ENCODE assay signal across 19 cellular contexts in the genomic region with DNA sequence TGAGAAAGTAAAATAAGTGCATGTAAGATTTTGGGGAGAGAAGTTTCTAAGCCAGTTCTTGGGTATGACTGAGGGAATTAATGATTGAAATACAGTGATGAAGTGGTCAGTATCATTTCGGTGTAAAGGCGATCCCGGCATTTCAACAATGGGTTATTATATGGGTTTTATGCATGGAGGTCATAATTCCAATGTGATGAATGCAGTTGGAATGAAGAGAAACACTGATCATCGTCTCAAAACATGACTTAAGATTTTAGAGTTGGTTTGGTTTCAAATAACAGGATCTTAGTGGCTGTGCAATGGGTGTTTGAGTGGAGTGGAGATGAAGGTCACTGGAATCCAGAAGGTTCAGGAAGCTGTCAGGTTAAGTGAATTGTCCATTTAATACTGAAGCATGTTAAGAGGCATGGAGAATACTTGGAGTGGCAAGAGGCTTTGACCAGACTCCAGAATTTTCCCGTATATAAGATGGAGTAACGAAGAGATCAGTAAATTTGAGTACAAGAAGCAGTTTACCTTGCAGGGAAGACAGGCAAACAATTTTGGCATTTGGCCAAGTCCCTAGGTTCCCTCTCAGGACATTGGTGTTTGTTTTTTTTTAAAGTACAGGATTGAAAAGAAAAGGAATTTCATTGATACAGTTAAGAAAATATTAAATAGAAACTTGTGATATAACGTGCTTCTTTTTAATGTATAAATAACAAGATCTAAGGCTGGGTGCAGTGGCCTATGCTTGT.
DNase-seq lines count a peak whose midpoint lies in the region; ATAC-seq, FAIRE-seq and TF ChIP-seq lines count a peak whose summit lies in the region.
"Had no signal": no experiment of that assay in that cellular context is flagged by ENCODE, and none has a peak within 500 bp of the region (broad histone marks: within the 10 kb centered on the region; RNA-seq: fewer than 3 reads in every experiment).

No MANE protein-coding gene starts in this region.

- H3K9me3 Mint-ChIP-seq in activated T-cell treated with anti-CD3 and anti-CD28 coated beads, Interleukin-2, amount 50 U/mL, for 72 hours: peaks cover 0 to 2% of the 10 kb centered on the region in 2 donors

- CTCF ChIA-PET in AG04450 (lab: Charles Lee) (no interaction called here), IMR-90 (lab: Yijun Ruan, JAX) (no interaction called here), K562 (lab: Yijun Ruan, JAX; ENCODE audit: low intra/inter-chr PET ratio) (no interaction called here)

- no peak overlapping the region for H3K4me3 ChIP-seq in AG04450 (ENCODE audit: low read depth, low read length)
- no peak overlapping the region for H3K4me3 ChIP-seq in IMR-90 (ENCODE audit: insufficient read depth, low read depth, low read length)
- no peak overlapping the region for H3K4me3 ChIP-seq in K562
- H3K4me3 ChIP-seq in heart right ventricle: no peak overlapping the region
- H3K4me3 ChIP-seq: adrenal gland, esophagus squamous epithelium, upper lobe of left lung had no signal

- no peak overlapping the region for H3K4me3 Mint-ChIP-seq in activated T-cell treated with anti-CD3 and anti-CD28 coated beads, Interleukin-2, amount 50 U/mL, for 72 hours

- no peak overlapping the region for H3K27ac Mint-ChIP-seq in activated T-cell treated with anti-CD3 and anti-CD28 coated beads, Interleukin-2, amount 50 U/mL, for 72 hours

- no peak overlapping the region; the same call in 1 of the 2 replicates for H2AK5ac ChIP-seq in IMR-90 (ENCODE audit: low read depth, low read length)

- no peaks in the 10 kb centered on the region for H3K4me1 Mint-ChIP-seq in activated T-cell treated with anti-CD3 and anti-CD28 coated beads, Interleukin-2, amount 50 U/mL, for 72 hours (ENCODE audit: low read depth)

- peaks cover 18 to 47% of the 10 kb centered on the region in 2 experiments for H3K79me1 ChIP-seq in IMR-90 (ENCODE audit: low read depth in 1 of 2, low read length in 2 of 2)

- H3K9ac ChIP-seq in IMR-90 (ENCODE audit: low read depth, low read length) (no peak overlapping the region), K562 (ENCODE audit: insufficient read depth in 1 of 2, low read depth in 2 of 2, low read length in 2 of 2) (no peak overlapping the region)
- H3K9ac ChIP-seq: KMS-11 had no signal

- POLR2A ChIA-PET in AG04450 (lab: Yijun Ruan, JAX): no interaction called here
- POLR2A ChIA-PET in IMR-90 (lab: Charles Lee; ENCODE audit: unreplicated experiment): no interaction called here
- POLR2A ChIA-PET in K562 (lab: Yijun Ruan, JAX): interaction anchor here (0.6 kb wide), 1 partner anchor 495 kb away, joined by 3 read pairs; no protein-coding TSS in a partner anchor

- no peak overlapping the region for H2BK20ac ChIP-seq in IMR-90 (ENCODE audit: low read depth, low read length)

- H3K56ac ChIP-seq in IMR-90 (ENCODE audit: extremely low read depth, insufficient read depth, low read length): no peak overlapping the region

- peak overlapping the region; percentile 4 for H3K27ac ChIP-seq in AG04450 (ENCODE audit: low read depth, low read length)
- H3K27ac ChIP-seq in IMR-90 (ENCODE audit: insufficient read depth, low read length): peak overlapping the region; percentile 29; the same call in 1 of the 2 replicates
- H3K27ac ChIP-seq in K562 (ENCODE audit: extremely low read depth, low read depth, low read length): no peak overlapping the region
- no peak overlapping the region for H3K27ac ChIP-seq in heart right ventricle
- H3K27ac ChIP-seq: adrenal gland, KMS-11, neutrophil, upper lobe of left lung had no signal

- H2BK15ac ChIP-seq in IMR-90 (ENCODE audit: low read depth, low read length): no peak overlapping the region

- H3K9me1 ChIP-seq in IMR-90 (ENCODE audit: insufficient read depth, low read length) (peaks cover 6% of the 10 kb centered on the region), K562 (ENCODE audit: control insufficient read depth, insufficient read depth, low read length) (no peaks in the 10 kb centered on the region)

- H2BK120ac ChIP-seq in IMR-90 (ENCODE audit: low read depth, low read length): no peak overlapping the region

- TF ChIP-seq CTCF in AG04450 (IDR thresholded peaks at IDR 0.05; ENCODE audit: low read depth, low read length) (no peak), IMR-90 (conservative IDR thresholded peaks at IDR 0.05; ENCODE audit: low read depth, low read length) (no peak), K562 (IDR thresholded peaks at IDR 0.05 in 2 of 3, conservative IDR thresholded peaks at IDR 0.05 in 1 of 3; ENCODE audit: insufficient read depth in 2 of 3, low read depth in 1 of 3, low read length in 3 of 3) (no peak), heart right ventricle (IDR thresholded peaks at IDR 0.05) (no peak)

- BruUV-seq in IMR-90 (replicated peaks; lab: Mats Ljungman, UMichigan) (no TSS peak), K562 (replicated peaks; lab: Mats Ljungman, UMichigan) (no TSS peak)

- no peak for FAIRE-seq in K562 (lab: Jason Lieb, UNC)

- 0 out of 4 replicates have a peak overlapping the region, but pooled peaks of 1 of the 2 experiments have one; percentile 10 for H4K8ac ChIP-seq in IMR-90 (ENCODE audit: low read depth in 2 of 2, low read length in 2 of 2)

- in situ Hi-C loops in IMR-90 (cut with MboI; ENCODE audit: low sequenced_read_pairs): no loop called here
- in situ Hi-C loops in K562 (cut with MboI): no loop called here

- peak overlapping the region; percentile 67; the same call in 1 of the 2 replicates for H3K18ac ChIP-seq in IMR-90 (ENCODE audit: low read depth, low read length)

- H3K36me3 ChIP-seq in IMR-90 (ENCODE audit: control insufficient read depth, insufficient read depth, low read length) (peaks cover 25% of the 10 kb centered on the region), K562 (ENCODE audit: control insufficient read depth, insufficient read depth, low read length) (no peaks in the 10 kb centered on the region), heart right ventricle (peaks cover 0 to 46% (median 6%) of the 10 kb centered on the region in 9 donors)
- H3K36me3 ChIP-seq: adrenal gland, neutrophil had no signal

- no peaks in the 10 kb centered on the region for H3K79me2 ChIP-seq in K562 (ENCODE audit: control insufficient read depth, insufficient read depth, low read length)

- no peak for TF ChIP-seq EP300 in K562 (IDR thresholded peaks at IDR 0.05; ENCODE audit: low read length)

- no peaks in the 10 kb centered on the region for H3K27me3 ChIP-seq in AG04450 (ENCODE audit: control insufficient read depth, insufficient read depth, low read length)
- H3K27me3 ChIP-seq in IMR-90 (ENCODE audit: control insufficient read depth, insufficient read depth, low read length): no peaks in the 10 kb centered on the region
- H3K27me3 ChIP-seq in K562 (ENCODE audit: control insufficient read depth in 2 of 2, insufficient read depth in 2 of 2, low read length in 2 of 2): peaks cover 2 to 4% of the 10 kb centered on the region in 2 experiments; a peak in 1 of 5 replicates
- H3K27me3 ChIP-seq in heart right ventricle: no peaks in the 10 kb centered on the region
- H3K27me3 ChIP-seq: adrenal gland, esophagus squamous epithelium, upper lobe of left lung had no signal

- H3K36me3 Mint-ChIP-seq in activated T-cell treated with anti-CD3 and anti-CD28 coated beads, Interleukin-2, amount 50 U/mL, for 72 hours (ENCODE audit: insufficient read depth in 2 of 2): no peaks in the 10 kb centered on the region

- H3K4me2 ChIP-seq in IMR-90 (ENCODE audit: low read depth, low read length) (peak overlapping the region; percentile 69; the same call in 1 of the 2 replicates), K562 (ENCODE audit: insufficient read depth, low read length) (no peak overlapping the region)
- H3K4me2 ChIP-seq: KMS-11 had no signal

- 63% methylated on average over 6 of the region's 7 CpGs; no CpG with 5 or more reads in 1 of the 2 experiments for whole genome bisulfite sequencing in IMR-90 (ENCODE audit: extremely low coverage in 2 of 2, insufficient read length in 1 of 2), 2 experiments
- 1% methylated on average over 7 of the region's 7 CpGs for WGBS in K562 (ENCODE audit: insufficient coverage, low coverage, missing lambda C conversion rate)
- WGBS in heart right ventricle, 2 donors: 91 to 94% methylated on average over 7 of the region's 7 CpGs

- H3K4me1 ChIP-seq in IMR-90 (ENCODE audit: control insufficient read depth, insufficient read depth, low read length) (peaks cover 16% of the 10 kb centered on the region; the same call in 1 of the 2 replicates), K562 (replicated peaks in 1 of 2; ENCODE audit: control insufficient read depth in 2 of 2, insufficient read depth in 2 of 2, low read length in 2 of 2) (no peaks in the 10 kb centered on the region), heart right ventricle (peaks cover 0 to 26% (median 14%) of the 10 kb centered on the region in 9 donors)

- H3K14ac ChIP-seq in IMR-90 (replicated peaks; ENCODE audit: low read depth, low read length): no peak overlapping the region

- no peak for TF ChIP-seq RAD21 in IMR-90 (IDR thresholded peaks at IDR 0.05; ENCODE audit: low read length)
- no peak for TF ChIP-seq RAD21 in K562 (CRISPR knock-in tag; conservative IDR thresholded peaks at IDR 0.05 in 1 of 2, IDR thresholded peaks at IDR 0.05 in 1 of 2)

- peak; percentile 26 for DNase-seq in AG04450 (ENCODE audit: low read depth, low spot score)
- DNase-seq in IMR-90: peak; percentile 79
- DNase-seq in K562 (ENCODE audit: extremely low read depth in 1 of 4, low spot score in 3 of 4): no peak
- peak; percentile 85 for DNase-seq in foreskin melanocyte
- DNase-seq in NCI-H1092 (lab: John Stamatoyannopoulos, UW): no peak
- DNase-seq in heart right ventricle: no peak
- no peak for DNase-seq in activated T-cell treated with anti-CD3 and anti-CD28 coated beads, Interleukin-2, amount 50 U/mL, for 72 hours
- no peak for DNase-seq in left cardiac atrium
- DNase-seq: activated CD4-positive, alpha-beta T cell treated with anti-CD3 and anti-CD28 coated beads, Interleukin-2, amount 50 U/mL, for 48 hours; adrenal gland; dermis blood vessel endothelial cell; esophagus squamous epithelium; NCI-H146; NCI-H510A treated with DMSO at 0.1 percent for 48 hours; upper lobe of left lung had no signal

- H3K27me3 Mint-ChIP-seq in activated T-cell treated with anti-CD3 and anti-CD28 coated beads, Interleukin-2, amount 50 U/mL, for 72 hours (ENCODE audit: low read depth): peaks cover 11% of the 10 kb centered on the region

- ATAC-seq in IMR-90 (ENCODE audit: low read depth) (peak; percentile 44), K562 (no peak), heart right ventricle (no peak), left cardiac atrium (no peak)
- no peak for ATAC-seq in activated T-cell treated with anti-CD3 and anti-CD28 coated beads, Interleukin-2, amount 50 U/mL, for 72 hours (replicated peaks in 1 of 2)
- ATAC-seq: HCT116, sciatic nerve had no signal

- dilution Hi-C loops in IMR-90 (cut with HindIII; ENCODE audit: low sequenced_read_pairs, unreplicated experiment): no loop called here

- H2AK9ac ChIP-seq in IMR-90 (replicated peaks; ENCODE audit: low read depth, low read length, poor library complexity): no peak overlapping the region

- H2AFZ ChIP-seq in IMR-90 (replicated peaks; ENCODE audit: low read length, poor library complexity) (no peak overlapping the region), K562 (ENCODE audit: low read depth, low read length) (no peak overlapping the region)

- H3K23ac ChIP-seq in IMR-90 (ENCODE audit: low read depth, low read length): no peak overlapping the region

- no peaks in the 10 kb centered on the region for H3K9me3 ChIP-seq in AG04450 (ENCODE audit: control insufficient read depth, insufficient read depth, low read length)
- no peaks in the 10 kb centered on the region for H3K9me3 ChIP-seq in IMR-90 (ENCODE audit: control insufficient read depth, insufficient read depth, low read length)
- H3K9me3 ChIP-seq in K562 (replicated peaks; ENCODE audit: control insufficient read depth, insufficient read depth, low read depth, low read length): no peaks in the 10 kb centered on the region
- no peaks in the 10 kb centered on the region for H3K9me3 ChIP-seq in heart right ventricle
- H3K9me3 ChIP-seq: adrenal gland, esophagus squamous epithelium, neutrophil, upper lobe of left lung had no signal

- peak overlapping the region; percentile 48 for H2BK5ac ChIP-seq in IMR-90 (ENCODE audit: low read depth, low read length, poor library complexity, severe bottlenecking)

- TF ChIP-seq POLR2A in IMR-90 (IDR thresholded peaks at IDR 0.05; ENCODE audit: low read depth, low read length) (no peak), K562 (conservative IDR thresholded peaks at IDR 0.05) (no peak)

- H4K5ac ChIP-seq in IMR-90 (ENCODE audit: low read depth, low read length): peak overlapping the region; percentile 54; the same call in 1 of the 2 replicates

- intact Hi-C loops in IMR-90 (cut with micrococcal nuclease) (loop anchor here (10.0 kb wide), 1 partner anchor 356 kb away; no protein-coding TSS in a partner anchor), K562 (cut with micrococcal nuclease) (no loop called here), heart right ventricle (cut with DNase I) (loop anchor here in 1 of 10 donors (5.0 kb wide), 1 partner anchor 109 kb away; a partner anchor contains a TSS), left cardiac atrium (cut with DNase I) (no loop called here)

- H4K20me1 ChIP-seq in IMR-90 (ENCODE audit: insufficient read depth, low read length): peaks cover 4% of the 10 kb centered on the region; the same call in 1 of the 2 replicates
- H4K20me1 ChIP-seq in K562 (replicated peaks; ENCODE audit: control insufficient read depth, insufficient read depth, low read length): no peaks in the 10 kb centered on the region

- no peak overlapping the region for H4K91ac ChIP-seq in IMR-90 (ENCODE audit: insufficient read depth, low read depth, low read length)

- H3K4ac ChIP-seq in IMR-90 (ENCODE audit: low read depth, low read length): no peak overlapping the region

Comparison
In these comparisons a context has a peak if more than half of its experiments do, and no peak if none do; other contexts are left out.
1. DNase-seq: peak in AG04450 (single experiment), IMR-90 (single experiment) and foreskin melanocyte (single experiment); none in K562 (0 of 4), NCI-H1092 (single experiment), heart right ventricle (0 of 2), activated T-cell treated with anti-CD3 and anti-CD28 coated beads, Interleukin-2, amount 50 U/mL, for 72 hours (0 of 2) and left cardiac atrium (single experiment).
2. H3K27ac ChIP-seq: peak in AG04450 (single experiment) and IMR-90 (single experiment); none in K562 (single experiment) and heart right ventricle (0 of 10).